ENCODE assay signal across 8 cellular contexts in genomic region chr1:183234660-183235476, GRCh38. TPM values are rescaled to one million over a fixed set of nuclear protein-coding genes. Genes with fewer than 3 reads are reported as not detected.
DNase-seq lines count a peak whose midpoint lies in the region; ATAC-seq and TF ChIP-seq lines count a peak whose summit lies in the region.

No MANE protein-coding gene starts in this region.

- intact Hi-C loops in A673 (cut with micrococcal nuclease; ENCODE audit: unreplicated experiment) (loop anchor here (1.0 kb wide), 1 partner anchor 273 kb away; no protein-coding TSS in a partner anchor), PC-9 (cut with micrococcal nuclease; ENCODE audit: unreplicated experiment) (loop anchor here (1.0 to 5.0 kb wide), 8 partner anchors 38 to 388 kb away; partner anchors contain the start of genes LAMC2 and SMG7)

- H3K9me3 ChIP-seq in A673 (ENCODE audit: low read depth, low read length, poor library complexity, severe bottlenecking), result no peaks in the 10 kb centered on the region
- H3K9me3 ChIP-seq in PC-9 (ENCODE audit: insufficient read depth, low read depth), result no peaks in the 10 kb centered on the region

- H3K4me2 ChIP-seq in PC-9, result peak overlapping the region; percentile 78

- H3K4me3 ChIP-seq in A673 (ENCODE audit: low read depth, low read length, poor library complexity, severe bottlenecking) (peak overlapping the region; percentile 34), H7 (ENCODE audit: insufficient read depth, low read depth, low read length) (peak overlapping the region; percentile 19; the same call in 1 of the 2 replicates), PC-9 (peak overlapping the region; percentile 45; the same call in 1 of the 2 replicates)

- H3K27me3 ChIP-seq in A673 (replicated peaks; ENCODE audit: insufficient read depth, low read depth, low read length, poor library complexity) (no peaks in the 10 kb centered on the region), H7 (ENCODE audit: control insufficient read depth, insufficient read depth, low read length) (no peaks in the 10 kb centered on the region; the same call in 1 of the 2 replicates), PC-9 (ENCODE audit: insufficient read depth, low read depth) (no peaks in the 10 kb centered on the region)

- BruUV-seq in A673 (replicated peaks; lab: Mats Ljungman, UMichigan) (no TSS peak), PC-9 (replicated peaks; lab: Mats Ljungman, UMichigan) (no TSS peak)

- H3K27ac ChIP-seq in A673 (ENCODE audit: low read depth, low read length, poor library complexity, severe bottlenecking) (peak overlapping the region; percentile 66), PC-9 (peak overlapping the region; percentile 92), epithelial cell of prostate (peak overlapping the region; percentile 84)

- H3K4me1 ChIP-seq in A673 (ENCODE audit: insufficient read depth, low read length, poor library complexity, severe bottlenecking) (peaks cover 19% of the 10 kb centered on the region), PC-9 (replicated peaks; ENCODE audit: insufficient read depth) (peaks cover 41% of the 10 kb centered on the region)

- no peak for ATAC-seq in GM18909 (IDR thresholded peaks at IDR 0.05; ENCODE audit: poor library complexity, unreplicated experiment)

- TF ChIP-seq CTCF in A673 (conservative IDR thresholded peaks at IDR 0.05; ENCODE audit: low read depth, low read length), result peak; percentile 88
- TF ChIP-seq CTCF in PC-9 (conservative IDR thresholded peaks at IDR 0.05), result peak; percentile 77

- no peaks in the 10 kb centered on the region for H3K9me2 ChIP-seq in PC-9 (ENCODE audit: insufficient read depth)

- H4K20me1 ChIP-seq in PC-9 (ENCODE audit: insufficient read depth), result no peaks in the 10 kb centered on the region

- POLR2A ChIA-PET in A673 (lab: Charles Lee; ENCODE audit: low non-redundant PET), result no interaction called here
- POLR2A ChIA-PET in PC-9 (lab: Charles Lee; ENCODE audit: unreplicated experiment), result interaction anchor here (0.5 to 1.1 kb wide), 6 partner anchors 44 to 1008 kb away, joined by 3 to 12 read pairs (median 5); no protein-coding TSS in a partner anchor

- no peak overlapping the region; the same call in 1 of the 2 replicates for H2AFZ ChIP-seq in PC-9

- H3F3A ChIP-seq in PC-9 (ENCODE audit: insufficient read depth, low read depth), result peaks cover 48% of the 10 kb centered on the region

- DNase-seq in A673 (ENCODE audit: low spot score), result peak; percentile 95
- peak; percentile 62 for DNase-seq in H7
- peak; percentile 81 to 96 for DNase-seq in PC-9
- DNase-seq in epithelial cell of prostate (ENCODE audit: low read depth, low spot score), result peak; percentile 90
- DNase-seq in mucosa of gallbladder (ENCODE audit: low spot score), result peak; percentile 51
- no peak for DNase-seq in activated CD4-positive, alpha-beta T cell treated with anti-CD3 and anti-CD28 coated beads for 1 hour
- DNase-seq in stimulated activated CD4-positive, alpha-beta T cell treated with anti-CD3 and anti-CD28 coated beads, Interleukin-2, amount 100 ng/mL, for 48 hours, result no peak

- H3K79me2 ChIP-seq in PC-9 (ENCODE audit: low read depth), result no peaks in the 10 kb centered on the region

- CTCF ChIA-PET in A673 (lab: Charles Lee), result interaction anchor here (0.9 to 1.6 kb wide), 4 partner anchors 9 to 272 kb away, joined by 3 to 25 read pairs (median 8); no protein-coding TSS in a partner anchor
- CTCF ChIA-PET in PC-9 (lab: Charles Lee), result interaction anchor here (0.6 to 1.5 kb wide), 9 partner anchors 41 to 1597 kb away, joined by 3 to 9 read pairs (median 3); no protein-coding TSS in a partner anchor

- no peaks in the 10 kb centered on the region for H3K36me3 ChIP-seq in A673 (ENCODE audit: insufficient read depth, low read length, poor library complexity, severe bottlenecking)
- no peaks in the 10 kb centered on the region for H3K36me3 ChIP-seq in H7 (replicated peaks; ENCODE audit: control insufficient read depth, insufficient read depth, low read length)
- H3K36me3 ChIP-seq in PC-9 (ENCODE audit: low read depth), result peaks cover 57% of the 10 kb centered on the region

RNA-seq across cellular contexts. Expression of gene LAMC2, which starts 48.8 kb away (rescaled TPM):
- total RNA-seq in A673 (2021), result 0.11 and 0.26 TPM in 2 replicates
- 2.0 and 3.0 TPM in 2 replicates for total RNA-seq in H7 (2014; rRNA removed; shearing (Covaris generic))
- 105 and 109 TPM in 2 replicates for total RNA-seq in PC-9 (2021)
- total RNA-seq in mucosa of gallbladder, result 24.5 TPM

Comparison
In these comparisons a context has a peak if more than half of its experiments do, and no peak if none do; other contexts are left out.
1. DNase-seq: peak in A673 (single experiment), H7 (single experiment), PC-9 (2 of 2), epithelial cell of prostate (single experiment) and mucosa of gallbladder (single experiment); none in activated CD4-positive, alpha-beta T cell treated with anti-CD3 and anti-CD28 coated beads for 1 hour (single experiment) and stimulated activated CD4-positive, alpha-beta T cell treated with anti-CD3 and anti-CD28 coated beads, Interleukin-2, amount 100 ng/mL, for 48 hours (0 of 2).
2. Peak in every context shown above with its lines, with median percentiles within 50 percentile points of each other: H3K27ac ChIP-seq and H3K4me3 ChIP-seq.